In genomic region chr15:47618216-47618615, GRCh38 we compare ENCODE assay signal across 20 cellular contexts.
A peak's percentile ranks its signal among the peaks of the same experiment; 100 is the strongest.
DNase-seq lines count a peak whose midpoint lies in the region; TF ChIP-seq lines count a peak whose summit lies in the region.
"Had no signal": no experiment of that assay in that cellular context is flagged by ENCODE, and none has a peak within 500 bp of the region (broad histone marks: within the 10 kb centered on the region; RNA-seq: fewer than 3 reads in every experiment).

No MANE protein-coding gene starts in this region.

- no peaks in the 10 kb centered on the region for H3K9me2 ChIP-seq in neural cell (ENCODE audit: insufficient read depth, low read length)

- H2AFZ ChIP-seq in neural cell (ENCODE audit: low read depth, low read length) (no peak overlapping the region), osteoblast (ENCODE audit: low read length) (no peak overlapping the region)

- H3F3A ChIP-seq in neural cell (ENCODE audit: insufficient read depth, low read length, poor library complexity, severe bottlenecking) = no peaks in the 10 kb centered on the region

- TF ChIP-seq EP300 in neural cell (conservative IDR thresholded peaks at IDR 0.05; ENCODE audit: poor library complexity, severe bottlenecking) = no peak

- H3K36me3 ChIP-seq in neural cell (ENCODE audit: insufficient read depth, low read length) = no peaks in the 10 kb centered on the region
- no peaks in the 10 kb centered on the region for H3K36me3 ChIP-seq in osteoblast (ENCODE audit: insufficient read depth, low read length)

- no peak overlapping the region for H3K9ac ChIP-seq in neural cell (ENCODE audit: low read length)

- TF ChIP-seq CTCF in neural cell (IDR thresholded peaks at IDR 0.05; ENCODE audit: poor library complexity, severe bottlenecking) (no peak), osteoblast (IDR thresholded peaks at IDR 0.05; ENCODE audit: extremely low read depth, low read depth, low read length) (no peak)

- no peaks in the 10 kb centered on the region for H3K27me3 ChIP-seq in neural cell (ENCODE audit: insufficient read depth, low read depth, low read length)
- H3K27me3 ChIP-seq in osteoblast (ENCODE audit: insufficient read depth, low read length) = no peaks in the 10 kb centered on the region

- no peaks in the 10 kb centered on the region for H4K20me1 ChIP-seq in neural cell (ENCODE audit: insufficient read depth)
- no peaks in the 10 kb centered on the region for H4K20me1 ChIP-seq in osteoblast (ENCODE audit: insufficient read depth, low read length)

- H3K4me3 ChIP-seq in neural cell (ENCODE audit: low read length) (no peak overlapping the region), osteoblast (ENCODE audit: insufficient read depth, low read length) (no peak overlapping the region)

- no peak overlapping the region for H3K4me2 ChIP-seq in neural cell (ENCODE audit: low read length)
- no peak overlapping the region for H3K4me2 ChIP-seq in osteoblast (ENCODE audit: insufficient read depth, low read length)

- peak overlapping the region; percentile 22 for H3K27ac ChIP-seq in neural cell (ENCODE audit: low read length)
- H3K27ac ChIP-seq in osteoblast (ENCODE audit: low read depth, low read length) = no peak overlapping the region
- H3K27ac ChIP-seq: RWPE1 had no signal

- no peaks in the 10 kb centered on the region for H3K4me1 ChIP-seq in osteoblast (ENCODE audit: insufficient read depth, low read length)

- H3K9me3 ChIP-seq in neural cell (ENCODE audit: low read length) (no peaks in the 10 kb centered on the region), osteoblast (ENCODE audit: low read depth, low read length) (no peaks in the 10 kb centered on the region)

- H3K79me2 ChIP-seq in neural cell (replicated peaks; ENCODE audit: insufficient read depth, low read length) (no peaks in the 10 kb centered on the region), osteoblast (ENCODE audit: insufficient read depth, low read length) (no peaks in the 10 kb centered on the region)

- peak; percentile 20 for DNase-seq in NCI-H82 (lab: John Stamatoyannopoulos, UW)
- no peak for DNase-seq in NCI-H82 treated with DMSO at 0.1 percent for 48 hours (lab: John Stamatoyannopoulos, UW; ENCODE audit: unreplicated experiment)
- DNase-seq in ecto neural progenitor cell (ENCODE audit: low spot score) = peak; percentile 75
- DNase-seq in retina = peak; percentile 50
- no peak for DNase-seq in osteoblast (ENCODE audit: insufficient read length, low spot score, missing footprints)
- no peak for DNase-seq in stimulated activated naive CD4-positive, alpha-beta T cell (lab: John Stamatoyannopoulos, UW)
- DNase-seq in SW 1271 (lab: John Stamatoyannopoulos, UW) = no peak
- DNase-seq: COR-L47; DMS79; Karpas-422; MV-4-11; NCI-H1105 treated with DMSO at 0.1 percent for 48 hours; NCI-H187 treated with DMSO at 0.1 percent for 48 hours; NCI-H2107; NCI-H345; NCI-H524; NK-92 treated with Interleukin-12 subunit alpha and Interleukin-12 subunit beta, amount 100 ng/mL, for 24 hours; SHP77 treated with DMSO at 0.1 percent for 48 hours had no signal

- TF ChIP-seq RAD21 in neural cell (conservative IDR thresholded peaks at IDR 0.05) = no peak

TF ChIP-seq in neural cell, 6 proteins besides CTCF, POLR2A, EP300 and RAD21:
- TF ChIP-seq TAF1 (IDR thresholded peaks at IDR 0.05; ENCODE audit: low read depth) = no peak
- TF ChIP-seq EZH2 (IDR thresholded peaks at IDR 0.05; ENCODE audit: borderline replicate concordance, insufficient read depth, low read length, poor library complexity, severe bottlenecking) = no peak
- TF ChIP-seq, protein P1, sequence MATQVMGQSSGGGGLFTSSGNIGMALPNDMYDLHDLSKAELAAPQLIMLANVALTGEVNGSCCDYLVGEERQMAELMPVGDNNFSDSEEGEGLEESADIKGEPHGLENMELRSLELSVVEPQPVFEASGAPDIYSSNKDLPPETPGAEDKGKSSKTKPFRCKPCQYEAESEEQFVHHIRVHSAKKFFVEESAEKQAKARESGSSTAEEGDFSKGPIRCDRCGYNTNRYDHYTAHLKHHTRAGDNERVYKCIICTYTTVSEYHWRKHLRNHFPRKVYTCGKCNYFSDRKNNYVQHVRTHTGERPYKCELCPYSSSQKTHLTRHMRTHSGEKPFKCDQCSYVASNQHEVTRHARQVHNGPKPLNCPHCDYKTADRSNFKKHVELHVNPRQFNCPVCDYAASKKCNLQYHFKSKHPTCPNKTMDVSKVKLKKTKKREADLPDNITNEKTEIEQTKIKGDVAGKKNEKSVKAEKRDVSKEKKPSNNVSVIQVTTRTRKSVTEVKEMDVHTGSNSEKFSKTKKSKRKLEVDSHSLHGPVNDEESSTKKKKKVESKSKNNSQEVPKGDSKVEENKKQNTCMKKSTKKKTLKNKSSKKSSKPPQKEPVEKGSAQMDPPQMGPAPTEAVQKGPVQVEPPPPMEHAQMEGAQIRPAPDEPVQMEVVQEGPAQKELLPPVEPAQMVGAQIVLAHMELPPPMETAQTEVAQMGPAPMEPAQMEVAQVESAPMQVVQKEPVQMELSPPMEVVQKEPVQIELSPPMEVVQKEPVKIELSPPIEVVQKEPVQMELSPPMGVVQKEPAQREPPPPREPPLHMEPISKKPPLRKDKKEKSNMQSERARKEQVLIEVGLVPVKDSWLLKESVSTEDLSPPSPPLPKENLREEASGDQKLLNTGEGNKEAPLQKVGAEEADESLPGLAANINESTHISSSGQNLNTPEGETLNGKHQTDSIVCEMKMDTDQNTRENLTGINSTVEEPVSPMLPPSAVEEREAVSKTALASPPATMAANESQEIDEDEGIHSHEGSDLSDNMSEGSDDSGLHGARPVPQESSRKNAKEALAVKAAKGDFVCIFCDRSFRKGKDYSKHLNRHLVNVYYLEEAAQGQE (IDR thresholded peaks at IDR 0.05; ENCODE audit: borderline replicate concordance) = no peak
- TF ChIP-seq POLR2AphosphoS5 (IDR thresholded peaks at IDR 0.05) = no peak
- no peak for TF ChIP-seq MXI1 (conservative IDR thresholded peaks at IDR 0.05; ENCODE audit: poor library complexity, severe bottlenecking)
- no peak for TF ChIP-seq SMC3 (conservative IDR thresholded peaks at IDR 0.05; ENCODE audit: poor library complexity)

Comparison
In these comparisons a context has a peak if more than half of its experiments do, and no peak if none do; other contexts are left out.
1. DNase-seq: peak in NCI-H82 (single experiment), ecto neural progenitor cell (single experiment) and retina (single experiment); none in NCI-H82 treated with DMSO at 0.1 percent for 48 hours (single experiment), osteoblast (single experiment), stimulated activated naive CD4-positive, alpha-beta T cell (0 of 6) and SW 1271 (0 of 2).